In the genomic region with DNA sequence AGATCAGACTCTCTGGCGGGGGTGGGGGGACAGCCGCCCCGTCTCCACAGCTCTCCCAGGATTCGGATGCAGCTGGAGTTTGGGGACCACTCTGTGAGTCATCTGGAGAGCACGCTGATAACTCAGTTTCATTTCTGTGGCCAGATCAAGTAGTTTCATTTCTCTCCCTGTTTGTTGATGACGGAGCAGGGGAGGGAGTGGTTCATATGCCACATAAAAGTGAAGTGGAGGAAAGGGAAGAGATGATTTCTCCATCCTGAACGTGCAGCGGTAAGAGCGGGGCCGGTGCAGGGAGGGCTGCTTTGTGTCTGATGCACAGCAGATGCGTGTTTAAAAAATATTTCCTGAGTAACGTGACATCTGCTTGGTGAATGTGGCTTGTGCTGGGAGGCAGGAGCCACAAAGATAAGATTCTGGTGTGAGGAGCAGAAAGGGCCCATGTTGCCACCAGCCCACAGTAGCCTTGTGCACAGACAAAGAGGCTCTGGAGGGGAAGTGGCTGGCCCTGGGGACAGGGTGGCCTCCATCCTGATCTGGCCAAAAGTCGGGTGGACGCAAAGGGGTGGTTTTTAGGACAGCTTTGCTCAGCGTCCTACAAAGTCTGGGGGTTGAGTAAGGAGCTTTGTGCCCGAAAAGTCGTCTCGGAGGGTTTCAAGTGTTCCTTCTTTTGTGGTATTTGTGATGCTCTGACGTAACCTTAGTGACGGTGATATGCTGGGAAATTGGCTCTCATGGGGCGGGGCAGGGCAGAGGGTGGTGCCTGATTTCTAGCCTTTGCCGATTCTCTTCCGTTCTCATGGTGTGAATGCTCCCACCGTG, we compare ENCODE assay signal across 8 cellular contexts. TPM values are rescaled to one million over a fixed set of nuclear protein-coding genes. Genes with fewer than 3 reads are reported as not detected.
DNase-seq lines count a peak whose midpoint lies in the region; ATAC-seq, FAIRE-seq and TF ChIP-seq lines count a peak whose summit lies in the region.

A gene with protein sequence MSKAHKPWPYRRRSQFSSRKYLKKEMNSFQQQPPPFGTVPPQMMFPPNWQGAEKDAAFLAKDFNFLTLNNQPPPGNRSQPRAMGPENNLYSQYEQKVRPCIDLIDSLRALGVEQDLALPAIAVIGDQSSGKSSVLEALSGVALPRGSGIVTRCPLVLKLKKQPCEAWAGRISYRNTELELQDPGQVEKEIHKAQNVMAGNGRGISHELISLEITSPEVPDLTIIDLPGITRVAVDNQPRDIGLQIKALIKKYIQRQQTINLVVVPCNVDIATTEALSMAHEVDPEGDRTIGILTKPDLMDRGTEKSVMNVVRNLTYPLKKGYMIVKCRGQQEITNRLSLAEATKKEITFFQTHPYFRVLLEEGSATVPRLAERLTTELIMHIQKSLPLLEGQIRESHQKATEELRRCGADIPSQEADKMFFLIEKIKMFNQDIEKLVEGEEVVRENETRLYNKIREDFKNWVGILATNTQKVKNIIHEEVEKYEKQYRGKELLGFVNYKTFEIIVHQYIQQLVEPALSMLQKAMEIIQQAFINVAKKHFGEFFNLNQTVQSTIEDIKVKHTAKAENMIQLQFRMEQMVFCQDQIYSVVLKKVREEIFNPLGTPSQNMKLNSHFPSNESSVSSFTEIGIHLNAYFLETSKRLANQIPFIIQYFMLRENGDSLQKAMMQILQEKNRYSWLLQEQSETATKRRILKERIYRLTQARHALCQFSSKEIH (plus strand): TSS at position 242 of the 819 bp plus-strand sequence. CDS start 14,880 bp downstream, outside the sequence.

- H3K4me3 ChIP-seq in psoas muscle: peak within 1 kb of the TSS; percentile 51

- no peaks in the 10 kb centered on the region for H3K9me3 ChIP-seq in psoas muscle

- no peaks in the 10 kb centered on the region for H3K36me3 ChIP-seq in psoas muscle (ENCODE audit: insufficient read depth in 1 of 2, low read depth in 1 of 2)

- peak within 1 kb of the TSS; percentile 62 for H3K27ac ChIP-seq in psoas muscle

- TF ChIP-seq CTCF in psoas muscle (IDR thresholded peaks at IDR 0.05): no peak

- peak; percentile 62 for ATAC-seq in GM21723 (IDR thresholded peaks at IDR 0.05; ENCODE audit: unreplicated experiment)
- peak; percentile 48 to 86 (median 71) for ATAC-seq in psoas muscle

- WGBS in psoas muscle, 3 donors: 34 to 37% (median 37%) methylated on average over 24 of the region's 24 CpGs

- intact Hi-C loops in psoas muscle (cut with DNase I): no loop called here

- no peaks in the 10 kb centered on the region for H3K27me3 ChIP-seq in psoas muscle (ENCODE audit: insufficient read depth in 3 of 3, low read length in 2 of 3)

- no peaks in the 10 kb centered on the region for H3K4me1 ChIP-seq in psoas muscle

- DNase-seq in EL: peak; percentile 94
- peak; percentile 83 for DNase-seq in NAMALWA (ENCODE audit: low spot score)
- peak; percentile 75 for DNase-seq in activated CD8-positive, alpha-beta memory T cell treated with anti-CD3 and anti-CD28 coated beads, Interleukin-2, amount 50 U/mL, for 4 hours
- DNase-seq in fibroblast of peridontal ligament (ENCODE audit: extremely low read depth): peak; percentile 77
- DNase-seq in psoas muscle: peak; percentile 77 to 87
- DNase-seq in urothelium cell line (ENCODE audit: low spot score): peak; percentile 9
- DNase-seq in DMS 273 treated with DMSO at 0.1 percent for 48 hours (lab: John Stamatoyannopoulos, UW): no peak

- FAIRE-seq in urothelium cell line (lab: Jason Lieb, UNC): no peak

RNA-seq across cellular contexts. Expression of the gene that starts here (rescaled TPM):
- total RNA-seq in psoas muscle: 1 to 10 TPM; 2.7 to 3.6 (median 3.2) TPM
- polyA plus RNA-seq in psoas muscle: 1 to 10 TPM; 1.2 to 1.9 (median 1.3) TPM
